In the genomic region with DNA sequence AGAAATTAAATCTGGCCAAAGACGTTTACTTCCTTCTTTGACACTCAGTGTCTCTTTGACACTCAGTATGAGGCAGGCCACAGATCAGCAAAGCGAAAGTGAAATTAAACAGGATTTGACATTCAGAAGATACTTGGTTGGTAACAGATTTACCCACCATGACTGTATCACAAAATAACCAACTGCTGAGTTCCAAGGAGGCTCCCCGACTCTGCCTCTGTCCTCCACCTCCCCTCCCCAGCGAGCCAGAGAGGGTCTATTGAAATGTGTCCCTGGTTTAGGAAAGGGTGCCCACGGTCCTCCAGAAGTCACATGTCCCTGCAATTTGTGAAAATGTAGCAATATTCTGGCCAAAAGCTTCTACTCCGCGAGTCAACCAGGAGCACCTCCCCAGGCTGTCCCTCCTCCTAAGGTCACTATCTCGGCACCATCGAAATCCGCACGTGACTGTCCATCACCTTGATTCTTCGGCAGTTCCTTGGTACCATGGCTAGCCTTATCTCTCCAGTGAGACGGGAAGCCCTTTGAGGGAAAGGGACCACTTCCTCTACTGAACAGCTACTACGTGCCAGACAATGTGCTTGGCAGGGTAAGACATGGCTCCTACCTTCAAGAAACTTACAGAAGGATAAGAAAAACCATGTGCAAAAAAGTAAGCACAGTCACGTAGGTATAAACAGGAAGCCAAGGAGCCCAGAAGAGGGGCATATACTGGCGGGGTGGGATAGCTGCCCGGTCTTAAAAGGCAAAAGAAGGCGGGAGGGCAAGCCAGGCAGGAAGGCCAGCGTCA, we compare ENCODE assay signal across 8 cellular contexts. TPM values are rescaled to one million over a fixed set of nuclear protein-coding genes. Genes with fewer than 3 reads are reported as not detected.
A peak's percentile ranks its signal among the peaks of the same experiment; 100 is the strongest.
DNase-seq lines count a peak whose midpoint lies in the region; ATAC-seq and TF ChIP-seq lines count a peak whose summit lies in the region.

No MANE protein-coding gene starts in this region.

- no peak overlapping the region for H2AFZ ChIP-seq in H9 (ENCODE audit: low read length)

- H2BK15ac ChIP-seq in H9 (ENCODE audit: low read depth, low read length) = no peak overlapping the region

- no peak overlapping the region for H3K18ac ChIP-seq in H9 (ENCODE audit: insufficient read length, low read depth, low read length)

- H3K9me3 Mint-ChIP-seq in H9 (no peaks in the 10 kb centered on the region; a peak in 1 of 5 replicates), glutamatergic neuron (ENCODE audit: unreplicated experiment) (peaks cover 5% of the 10 kb centered on the region)
- no peaks in the 10 kb centered on the region for H3K9me3 Mint-ChIP-seq in activated T-helper 17 cell treated with anti-CD3 and anti-CD28 coated beads, Interleukin-2, amount 50 U/mL, for 72 hours

- H3K4ac ChIP-seq in H9 (ENCODE audit: low read depth, low read length) = no peak overlapping the region

- H3K4me3 Mint-ChIP-seq in H9 (peak overlapping the region; percentile 64 to 81), glutamatergic neuron (ENCODE audit: unreplicated experiment) (peak overlapping the region; percentile 89)
- peak overlapping the region; percentile 89 for H3K4me3 Mint-ChIP-seq in activated T-helper 17 cell treated with anti-CD3 and anti-CD28 coated beads, Interleukin-2, amount 50 U/mL, for 72 hours

- peak; percentile 14 for TF ChIP-seq POLR2A in NB4 (IDR thresholded peaks at IDR 0.05; ENCODE audit: extremely low read depth, insufficient read length)

- peaks cover 17% of the 10 kb centered on the region for H3K23me2 ChIP-seq in H9 (ENCODE audit: insufficient read length, low read depth, low read length, poor library complexity, severe bottlenecking)

- H3T11ph ChIP-seq in H9 (ENCODE audit: low read length) = no peak overlapping the region

- no peak overlapping the region for H2BK20ac ChIP-seq in H9 (ENCODE audit: low read depth, low read length, poor library complexity, severe bottlenecking)

- WGBS in H9 (ENCODE audit: extremely low coverage, insufficient read length, low lambda C conversion rate) = no CpG with 5 or more reads among the region's 19 CpGs
- 27 to 41% (median 30%) methylated on average over 19 of the region's 19 CpGs for WGBS in psoas muscle, 3 donors

- H2BK120ac ChIP-seq in H9 (ENCODE audit: low read depth, low read length, poor library complexity, severe bottlenecking) = no peak overlapping the region

- H3K36me3 Mint-ChIP-seq in H9 (ENCODE audit: insufficient read depth in 1 of 3, low read depth in 3 of 3) (peaks cover 2 to 3% (median 3%) of the 10 kb centered on the region in 3 experiments; a peak in 4 of 7 replicates), glutamatergic neuron (ENCODE audit: unreplicated experiment) (peaks cover 7% of the 10 kb centered on the region)
- peaks cover 64% of the 10 kb centered on the region for H3K36me3 Mint-ChIP-seq in activated T-helper 17 cell treated with anti-CD3 and anti-CD28 coated beads, Interleukin-2, amount 50 U/mL, for 72 hours (ENCODE audit: low read depth)

- H2AK5ac ChIP-seq in H9 (ENCODE audit: insufficient read length, low read length) = no peak overlapping the region

- H4K5ac ChIP-seq in H9 (ENCODE audit: insufficient read length, low read depth, low read length) = no peak overlapping the region

- no peak overlapping the region for H3K9ac ChIP-seq in H9 (ENCODE audit: extremely low read depth, insufficient read length, low read length)

- H3K36me3 ChIP-seq in psoas muscle (ENCODE audit: insufficient read depth in 1 of 2, low read depth in 1 of 2) = peaks cover 0 to 20% of the 10 kb centered on the region in 2 donors

- no peak overlapping the region for H2BK5ac ChIP-seq in H9 (ENCODE audit: insufficient read length, low read length)

- H3K4me3 ChIP-seq in NB4 (ENCODE audit: low read depth, low read length) (peak overlapping the region; percentile 82), psoas muscle (peak overlapping the region; percentile 84)

- H3K14ac ChIP-seq in H9 (ENCODE audit: insufficient read depth, low read length) = no peak overlapping the region; the same call in 1 of the 2 replicates

- DNase-seq in GM10266 (ENCODE audit: extremely low spot score) (peak; percentile 79), H9 (no peak), NB4 (ENCODE audit: low read depth) (peak; percentile 87), glutamatergic neuron (no peak), psoas muscle (no peak), NCI-H345 (lab: John Stamatoyannopoulos, UW) (no peak), NCI-H2081 treated with DMSO at 0.1 percent for 48 hours (lab: John Stamatoyannopoulos, UW) (no peak)

- H3K27me3 Mint-ChIP-seq in H9 (ENCODE audit: low read depth) = peaks cover 19% of the 10 kb centered on the region
- no peaks in the 10 kb centered on the region for H3K27me3 Mint-ChIP-seq in activated T-helper 17 cell treated with anti-CD3 and anti-CD28 coated beads, Interleukin-2, amount 50 U/mL, for 72 hours
- peaks cover 13% of the 10 kb centered on the region for H3K27me3 Mint-ChIP-seq in glutamatergic neuron (ENCODE audit: unreplicated experiment)

- H4K20me1 ChIP-seq in H9 (ENCODE audit: control insufficient read depth, insufficient read depth, insufficient read length) = no peaks in the 10 kb centered on the region

- no peak overlapping the region for H3K23ac ChIP-seq in H9 (ENCODE audit: insufficient read length, low read depth, low read length)

- peak overlapping the region; percentile 46 for H3K4me2 ChIP-seq in H9 (ENCODE audit: insufficient read depth, insufficient read length, low read length)

- H3K4me1 Mint-ChIP-seq in H9 = peaks cover 24 to 27% of the 10 kb centered on the region in 2 experiments
- H3K4me1 Mint-ChIP-seq in activated T-helper 17 cell treated with anti-CD3 and anti-CD28 coated beads, Interleukin-2, amount 50 U/mL, for 72 hours = peaks cover 25% of the 10 kb centered on the region
- H3K4me1 Mint-ChIP-seq in glutamatergic neuron (ENCODE audit: low read depth, unreplicated experiment) = peaks cover 7% of the 10 kb centered on the region

- no peaks in the 10 kb centered on the region for H3K9me3 ChIP-seq in H9 (ENCODE audit: control insufficient read depth, low read depth, low read length)
- H3K9me3 ChIP-seq in psoas muscle = no peaks in the 10 kb centered on the region

- no peaks in the 10 kb centered on the region for H3K79me1 ChIP-seq in H9 (ENCODE audit: insufficient read depth, low read depth, low read length, poor library complexity, severe bottlenecking)

- H3K27me3 ChIP-seq in H9 (ENCODE audit: insufficient read depth, low read length) (peaks cover 4% of the 10 kb centered on the region), psoas muscle (ENCODE audit: insufficient read depth in 3 of 3, low read length in 2 of 3) (no peaks in the 10 kb centered on the region)

- no peak overlapping the region for H2BK12ac ChIP-seq in H9 (ENCODE audit: insufficient read length, low read depth, low read length)

- no peaks in the 10 kb centered on the region for H3K79me2 ChIP-seq in H9 (ENCODE audit: insufficient read depth, low read length)

- no peak overlapping the region for H3K27ac ChIP-seq in H9 (ENCODE audit: insufficient read length, low read depth, low read length)
- H3K27ac ChIP-seq in psoas muscle = peak overlapping the region; percentile 88

- peak; percentile 56 for ATAC-seq in activated T-helper 17 cell treated with anti-CD3 and anti-CD28 coated beads, Interleukin-2, amount 50 U/mL, for 72 hours (replicated peaks)
- ATAC-seq in psoas muscle = peak; percentile 6 to 28 (median 12)

- H3K27ac Mint-ChIP-seq in H9 (no peak overlapping the region; a peak in 1 of 7 replicates), glutamatergic neuron (ENCODE audit: unreplicated experiment) (no peak overlapping the region)
- H3K27ac Mint-ChIP-seq in activated T-helper 17 cell treated with anti-CD3 and anti-CD28 coated beads, Interleukin-2, amount 50 U/mL, for 72 hours = peak overlapping the region; percentile 93

- intact Hi-C loops in psoas muscle (cut with DNase I) = loop anchor here (5.0 to 10.0 kb wide), 2 partner anchors 108 to 111 kb away; a partner anchor contains a TSS

- no peak overlapping the region for H4K8ac ChIP-seq in H9 (replicated peaks; ENCODE audit: insufficient read length, low read depth, low read length)

- no peak for TF ChIP-seq CTCF in GM10266 (IDR thresholded peaks at IDR 0.05; ENCODE audit: control insufficient read depth, insufficient read depth, low read depth, missing control alignments)
- TF ChIP-seq CTCF in H9 (conservative IDR thresholded peaks at IDR 0.05) = no peak
- no peak for TF ChIP-seq CTCF in NB4 (IDR thresholded peaks at IDR 0.05; ENCODE audit: low read depth, low read length)
- no peak for TF ChIP-seq CTCF in glutamatergic neuron (IDR thresholded peaks at IDR 0.05; ENCODE audit: partially characterized antibody, unreplicated experiment)
- TF ChIP-seq CTCF in psoas muscle (IDR thresholded peaks at IDR 0.05) = no peak

- H3K56ac ChIP-seq in H9 (ENCODE audit: insufficient read length, low read depth, low read length) = no peak overlapping the region

- H3K4me1 ChIP-seq in H9 (ENCODE audit: insufficient read depth, low read length) = peaks cover 3% of the 10 kb centered on the region; the same call in 1 of the 2 replicates
- peaks cover 11% of the 10 kb centered on the region for H3K4me1 ChIP-seq in psoas muscle

- H4K91ac ChIP-seq in H9 (ENCODE audit: insufficient read length, low read depth, low read length) = no peak overlapping the region

RNA-seq across cellular contexts. Expression of a gene that starts 1.5 kb away (rescaled TPM):
- total RNA-seq in H9 (2021) = 1.5 and 2.9 TPM in 2 replicates
- total RNA-seq in activated T-helper 17 cell treated with anti-CD3 and anti-CD28 coated beads, Interleukin-2, amount 50 U/mL, for 72 hours = 10 to 100 TPM; 20.6 to 62.0 TPM
- total RNA-seq in glutamatergic neuron (ENCODE audit: unreplicated experiment) = 1.9 TPM
- 1 to 10 TPM; 2.7 to 7.3 (median 4.8) TPM for total RNA-seq in psoas muscle
- polyA plus RNA-seq in psoas muscle = 1 to 10 TPM; 2.7 to 3.9 (median 3.4) TPM

Comparison
In these comparisons a context has a peak if more than half of its experiments do, and no peak if none do; other contexts are left out.
1. DNase-seq: peak in GM10266 (single experiment) and NB4 (single experiment); none in H9 (single experiment), glutamatergic neuron (single experiment), psoas muscle (0 of 2), NCI-H345 (single experiment) and NCI-H2081 treated with DMSO at 0.1 percent for 48 hours (single experiment).
2. Peak in every context shown above with its lines, with median percentiles within 50 percentile points of each other: H3K4me3 Mint-ChIP-seq.